8 cellular contexts compared by ENCODE assay signal in genomic region chrX:136209016-136209738, GRCh38. TPM values are rescaled to one million over a fixed set of nuclear protein-coding genes. Genes with fewer than 3 reads are reported as not detected.
DNase-seq lines count a peak whose midpoint lies in the region; ATAC-seq and TF ChIP-seq lines count a peak whose summit lies in the region.

No MANE protein-coding gene starts in this region.

- no peak overlapping the region for H3K27ac ChIP-seq in RWPE1
- H3K27ac ChIP-seq in colonic mucosa: no peak overlapping the region
- H3K27ac ChIP-seq in lung (ENCODE audit: low read depth in 1 of 2, low read length in 1 of 2): peak overlapping the region in 1 of 2 donors; percentile 26
- H3K27ac ChIP-seq in tibial artery: peak overlapping the region; percentile 78 to 81

- WGBS in lung, 2 donors: 50 to 51% methylated on average over 28 of the region's 28 CpGs

- H3K9ac ChIP-seq in colonic mucosa (ENCODE audit: low read depth in 2 of 2, low read length in 2 of 2): no peak overlapping the region

- CTCF ChIA-PET in RWPE1 (lab: Yijun Ruan, JAX): interaction anchor here (0.7 to 1.1 kb wide), 6 partner anchors 16 to 681 kb away, joined by 3 to 5 read pairs (median 4); no protein-coding TSS in a partner anchor

- no peaks in the 10 kb centered on the region for H3K4me1 ChIP-seq in colonic mucosa
- H3K4me1 ChIP-seq in lung (ENCODE audit: control insufficient read depth in 2 of 2, insufficient read depth in 2 of 2, low read length in 2 of 2): peaks cover 1 to 4% of the 10 kb centered on the region in 2 donors
- peaks cover 0 to 88% (median 33%) of the 10 kb centered on the region in 4 donors for H3K4me1 ChIP-seq in tibial artery

- no peaks in the 10 kb centered on the region for H3K27me3 ChIP-seq in colonic mucosa
- no peaks in the 10 kb centered on the region for H3K27me3 ChIP-seq in lung (ENCODE audit: control insufficient read depth, insufficient read depth)
- no peaks in the 10 kb centered on the region for H3K27me3 ChIP-seq in tibial artery

- POLR2A ChIA-PET in RWPE1 (lab: Yijun Ruan, JAX; ENCODE audit: low non-redundant PET): no interaction called here

- H3K36me3 ChIP-seq in colonic mucosa: no peaks in the 10 kb centered on the region
- H3K36me3 ChIP-seq in lung (ENCODE audit: control insufficient read depth in 2 of 2, insufficient read depth in 2 of 2, low read length in 2 of 2): peaks cover 0 to 14% of the 10 kb centered on the region in 2 donors
- peaks cover 21 to 23% (median 22%) of the 10 kb centered on the region in 3 donors for H3K36me3 ChIP-seq in tibial artery

- intact Hi-C loops in colonic mucosa (cut with DNase I): loop anchor here (5.0 kb wide), 1 partner anchor 42 kb away; no protein-coding TSS in a partner anchor
- intact Hi-C loops in tibial artery (cut with DNase I; ENCODE audit: low total_unique reads): loop anchor here (5.0 kb wide), 1 partner anchor 37 kb away; no protein-coding TSS in a partner anchor

- H3K9me3 ChIP-seq in colonic mucosa: no peaks in the 10 kb centered on the region
- peaks cover 0 to 5% of the 10 kb centered on the region in 2 donors for H3K9me3 ChIP-seq in lung (ENCODE audit: control insufficient read depth in 2 of 2, insufficient read depth in 1 of 2, low read length in 1 of 2)
- no peaks in the 10 kb centered on the region for H3K9me3 ChIP-seq in tibial artery

- no peak overlapping the region for H3K4me3 ChIP-seq in colonic mucosa
- no peak overlapping the region for H3K4me3 ChIP-seq in lung
- H3K4me3 ChIP-seq in tibial artery: no peak overlapping the region

- DNase-seq in NCI-H82 (lab: John Stamatoyannopoulos, UW): peak; percentile 46
- DNase-seq in NCI-H82 treated with DMSO at 0.1 percent for 48 hours (lab: John Stamatoyannopoulos, UW; ENCODE audit: unreplicated experiment): no peak
- DNase-seq in RWPE1 (ENCODE audit: low spot score): no peak
- peak; percentile 42 for DNase-seq in colonic mucosa
- DNase-seq in lung (ENCODE audit: low spot score): no peak
- DNase-seq in tibial artery: peak; percentile 58 to 77
- no peak for DNase-seq in amniotic stem cell (lab: John Stamatoyannopoulos, UW)
- DNase-seq in mesenteric fat pad (ENCODE audit: low spot score): no peak

- peak; percentile 19; the same call in 1 of the 2 replicates for TF ChIP-seq CTCF in RWPE1 (conservative IDR thresholded peaks at IDR 0.05; ENCODE audit: low read depth)
- TF ChIP-seq CTCF in colonic mucosa (IDR thresholded peaks at IDR 0.05): peak; percentile 43
- peak; percentile 16 for TF ChIP-seq CTCF in lung (IDR thresholded peaks at IDR 0.05; ENCODE audit: control extremely low read depth, extremely low read depth)
- TF ChIP-seq CTCF in tibial artery (IDR thresholded peaks at IDR 0.05): peak; percentile 37 to 58

- ATAC-seq in lung (ENCODE audit: insufficient read depth, low FRiP score): no peak

RNA-seq across cellular contexts. Expression of gene MAP7D3, which starts 42.0 kb away (rescaled TPM):
- total RNA-seq in colonic mucosa (1 to 10 TPM; 2.8 to 2.9 TPM), lung (10 to 100 TPM in 1 of 2 donors, 1 to 10 TPM in 1; 8.9 to 10.5 TPM), mesenteric fat pad (30.0 TPM)
- polyA plus RNA-seq in lung: 1 to 10 TPM; 4.0 to 4.1 TPM

Comparison
In these comparisons a context has a peak if more than half of its experiments do, and no peak if none do; other contexts are left out.
1. DNase-seq: peak in NCI-H82 (single experiment), colonic mucosa (single experiment) and tibial artery (2 of 2); none in NCI-H82 treated with DMSO at 0.1 percent for 48 hours (single experiment), RWPE1 (single experiment), lung (single experiment), amniotic stem cell (single experiment) and mesenteric fat pad (single experiment).
2. H3K27ac ChIP-seq: peak in tibial artery (2 of 2); none in RWPE1 (single experiment) and colonic mucosa (single experiment).
3. Peak in every context shown above with its lines, with median percentiles within 50 percentile points of each other: CTCF ChIP-seq.